ENCODE assay signal across 8 cellular contexts in genomic region chr17:82882715-82883446, GRCh38. TPM values are rescaled to one million over a fixed set of nuclear protein-coding genes. Genes with fewer than 3 reads are reported as not detected.
DNase-seq lines count a peak whose midpoint lies in the region; ATAC-seq and TF ChIP-seq lines count a peak whose summit lies in the region.
"Had no signal": no experiment of that assay in that cellular context is flagged by ENCODE, and none has a peak within 500 bp of the region (broad histone marks: within the 10 kb centered on the region; RNA-seq: fewer than 3 reads in every experiment).

No MANE protein-coding gene starts in this region.

- no peak for TF ChIP-seq CTCF in suprapubic skin (IDR thresholded peaks at IDR 0.05)

- peak; percentile 90 to 91 for ATAC-seq in naive thymus-derived CD8-positive, alpha-beta T cell
- ATAC-seq: HCT116 had no signal

- POLR2A ChIA-PET in naive thymus-derived CD8-positive, alpha-beta T cell (lab: Charles Lee), result interaction anchor here (1.4 to 6.4 kb wide), 5 partner anchors 12 to 39 kb away, joined by 7 to 84 read pairs (median 32); no protein-coding TSS in a partner anchor

- no peaks in the 10 kb centered on the region for H3K9me3 Mint-ChIP-seq in T-helper 1 cell treated with Interleukin-12 subunit alpha and Interleukin-12 subunit beta and Interleukin-4 antibody, amounts not matched to agents 30 μg/mL and 1 μg/mL, for 36 hours
- H3K9me3 Mint-ChIP-seq in naive thymus-derived CD8-positive, alpha-beta T cell, result no peaks in the 10 kb centered on the region

- H3K4me1 ChIP-seq in suprapubic skin, result peaks cover 64% of the 10 kb centered on the region

- peak overlapping the region; percentile 86 for H3K27ac Mint-ChIP-seq in T-helper 1 cell treated with Interleukin-12 subunit alpha and Interleukin-12 subunit beta and Interleukin-4 antibody, amounts not matched to agents 30 μg/mL and 1 μg/mL, for 36 hours
- H3K27ac Mint-ChIP-seq in naive thymus-derived CD8-positive, alpha-beta T cell, result peak overlapping the region; percentile 96 to 100 (median 99)

- peak overlapping the region; percentile 75 for H3K4me3 Mint-ChIP-seq in T-helper 1 cell treated with Interleukin-12 subunit alpha and Interleukin-12 subunit beta and Interleukin-4 antibody, amounts not matched to agents 30 μg/mL and 1 μg/mL, for 36 hours
- H3K4me3 Mint-ChIP-seq in naive thymus-derived CD8-positive, alpha-beta T cell, result peak overlapping the region; percentile 64 to 93 (median 86)

- TF ChIP-seq POLR2A in suprapubic skin (IDR thresholded peaks at IDR 0.05), result no peak

- no peak for TF ChIP-seq EP300 in suprapubic skin (IDR thresholded peaks at IDR 0.05)

- peak overlapping the region; percentile 38 for H3K27ac ChIP-seq in suprapubic skin

- DNase-seq in activated effector memory CD4-positive, alpha-beta T cell treated with anti-CD3 and anti-CD28 coated beads, Interleukin-2, amount 50 U/mL, for 16 hours, result peak; percentile 90
- DNase-seq in naive thymus-derived CD8-positive, alpha-beta T cell, result peak; percentile 58 to 89 (median 82)
- no peak for DNase-seq in suprapubic skin (ENCODE audit: low spot score in 2 of 2)
- DNase-seq in H4 (ENCODE audit: low spot score), result no peak
- DNase-seq in epidermal melanocyte (ENCODE audit: insufficient read length, low spot score), result no peak
- no peak for DNase-seq in SIG-M5 (lab: John Stamatoyannopoulos, UW)

- no peaks in the 10 kb centered on the region for H3K27me3 Mint-ChIP-seq in T-helper 1 cell treated with Interleukin-12 subunit alpha and Interleukin-12 subunit beta and Interleukin-4 antibody, amounts not matched to agents 30 μg/mL and 1 μg/mL, for 36 hours (ENCODE audit: low read depth)
- peaks cover 0 to 2% (median 0%) of the 10 kb centered on the region in 5 donors for H3K27me3 Mint-ChIP-seq in naive thymus-derived CD8-positive, alpha-beta T cell

- H3K4me3 ChIP-seq in suprapubic skin, result no peak overlapping the region

- peaks cover 50% of the 10 kb centered on the region for H3K36me3 Mint-ChIP-seq in T-helper 1 cell treated with Interleukin-12 subunit alpha and Interleukin-12 subunit beta and Interleukin-4 antibody, amounts not matched to agents 30 μg/mL and 1 μg/mL, for 36 hours (ENCODE audit: low read depth)
- H3K36me3 Mint-ChIP-seq in naive thymus-derived CD8-positive, alpha-beta T cell, result peaks cover 0 to 7% (median 0%) of the 10 kb centered on the region in 3 donors

- peaks cover 78% of the 10 kb centered on the region for H3K4me1 Mint-ChIP-seq in T-helper 1 cell treated with Interleukin-12 subunit alpha and Interleukin-12 subunit beta and Interleukin-4 antibody, amounts not matched to agents 30 μg/mL and 1 μg/mL, for 36 hours (ENCODE audit: low read depth)
- H3K4me1 Mint-ChIP-seq in naive thymus-derived CD8-positive, alpha-beta T cell, result peaks cover 51 to 88% (median 85%) of the 10 kb centered on the region in 4 donors

- 85% methylated on average over 39 of the region's 39 CpGs for WGBS in suprapubic skin

- H3K27me3 ChIP-seq in suprapubic skin, result no peaks in the 10 kb centered on the region

- H3K36me3 ChIP-seq in suprapubic skin, result no peaks in the 10 kb centered on the region

- H3K9me3 ChIP-seq in suprapubic skin, result no peaks in the 10 kb centered on the region

RNA-seq across cellular contexts. Expression of gene ZNF750, which starts 43.1 kb away (rescaled TPM):
- total RNA-seq in naive thymus-derived CD8-positive, alpha-beta T cell, result not detected
- not detected for polyA plus RNA-seq in naive thymus-derived CD8-positive, alpha-beta T cell
- total RNA-seq in suprapubic skin, result 100 to 1,000 TPM; 117 to 353 (median 233) TPM
- total RNA-seq in H4 (2014; rRNA removed; shearing (Covaris generic)), result not detected in 2 replicates

Comparison
In these comparisons a context has a peak if more than half of its experiments do, and no peak if none do; other contexts are left out.
1. DNase-seq: peak in activated effector memory CD4-positive, alpha-beta T cell treated with anti-CD3 and anti-CD28 coated beads, Interleukin-2, amount 50 U/mL, for 16 hours (single experiment) and naive thymus-derived CD8-positive, alpha-beta T cell (10 of 10); none in suprapubic skin (0 of 2), H4 (single experiment), epidermal melanocyte (single experiment) and SIG-M5 (single experiment).
2. RNA of gene ZNF750, which starts 43.1 kb away (total RNA-seq): 117 to 353 TPM in suprapubic skin; not detected in naive thymus-derived CD8-positive, alpha-beta T cell and not detected in H4; every median in the first group is over 100 times any median in the second.